ENCODE assay signal across 11 cellular contexts in the genomic region with DNA sequence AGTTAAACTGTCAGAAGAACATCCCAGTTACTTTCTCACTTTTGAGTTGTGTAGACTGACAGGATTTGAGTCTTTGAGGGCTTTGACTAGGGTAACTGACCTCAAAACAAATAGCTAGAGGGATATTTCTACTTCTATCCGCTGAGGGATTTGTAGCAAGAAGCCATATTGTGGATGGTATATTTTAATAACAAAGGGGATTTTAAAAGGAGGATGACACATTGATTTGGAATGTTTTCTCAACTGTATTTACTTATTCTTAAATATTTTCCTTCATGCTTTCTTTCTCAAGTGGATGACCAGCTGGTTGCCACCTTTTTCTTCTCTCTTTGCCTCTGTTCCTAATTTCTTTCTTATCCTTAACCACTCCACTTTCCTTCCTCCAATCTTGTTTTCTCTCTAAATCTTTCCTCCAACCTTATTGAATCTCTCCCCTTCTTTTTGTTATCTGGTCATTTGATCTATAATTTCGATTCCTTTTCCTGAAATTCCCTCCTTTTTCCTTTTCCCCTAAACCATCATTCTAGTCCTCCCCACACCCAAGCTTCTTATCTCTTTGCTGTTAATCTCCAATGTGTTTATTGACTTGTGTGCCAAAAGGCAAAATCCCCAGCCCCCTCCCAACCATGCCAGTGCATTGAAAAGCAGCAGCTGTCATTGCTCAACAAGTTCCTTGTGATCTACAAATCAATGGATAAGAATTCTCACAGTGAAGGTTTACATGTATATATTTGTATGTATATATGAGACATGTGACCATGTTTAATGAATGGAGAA.
A peak's percentile ranks its signal among the peaks of the same experiment; 100 is the strongest.
DNase-seq lines count a peak whose midpoint lies in the region; ATAC-seq lines count a peak whose summit lies in the region.
"Had no signal": no experiment of that assay in that cellular context is flagged by ENCODE, and none has a peak within 500 bp of the region (broad histone marks: within the 10 kb centered on the region; RNA-seq: fewer than 3 reads in every experiment).

No MANE protein-coding gene starts in this region.

- H3K4me1 ChIP-seq in GM23248 (ENCODE audit: insufficient read depth): peaks cover 32% of the 10 kb centered on the region
- H3K4me1 ChIP-seq in SJSA1 (replicated peaks): peaks cover 53% of the 10 kb centered on the region
- H3K4me1 ChIP-seq in rectal smooth muscle tissue (ENCODE audit: control insufficient read depth, insufficient read depth, low read length): peaks cover 28% of the 10 kb centered on the region
- H3K4me1 ChIP-seq: prostate gland had no signal

- H3K9me3 ChIP-seq in GM23248 (ENCODE audit: low read depth) (no peaks in the 10 kb centered on the region), SJSA1 (replicated peaks) (no peaks in the 10 kb centered on the region)
- H3K9me3 ChIP-seq: Caco-2, prostate gland had no signal

- H2AFZ ChIP-seq in GM23248: no peak overlapping the region

- WGBS in GM23248 (ENCODE audit: low coverage in 1 of 2, low lambda C conversion rate in 2 of 2, missing lambda C conversion rate in 2 of 2), 2 experiments: 95 to 100% methylated on average over 2 of the region's 2 CpGs

- in situ Hi-C loops in GM23248 (cut with MboI): no loop called here

- no peaks in the 10 kb centered on the region for H3K9me2 ChIP-seq in GM23248 (ENCODE audit: insufficient read depth)

- ATAC-seq in HG02588 (IDR thresholded peaks at IDR 0.05; ENCODE audit: unreplicated experiment): no peak

- H3K79me2 ChIP-seq in GM23248 (ENCODE audit: insufficient read depth): no peaks in the 10 kb centered on the region

- H3K27me3 ChIP-seq in GM23248 (replicated peaks; ENCODE audit: insufficient read depth) (no peaks in the 10 kb centered on the region), SJSA1 (replicated peaks) (no peaks in the 10 kb centered on the region), rectal smooth muscle tissue (ENCODE audit: control insufficient read depth, insufficient read depth, low read length) (no peaks in the 10 kb centered on the region)

- peak overlapping the region; percentile 53 for H3K4me2 ChIP-seq in GM23248 (ENCODE audit: unreplicated experiment)

- no peaks in the 10 kb centered on the region for H4K20me1 ChIP-seq in GM23248 (ENCODE audit: insufficient read depth)

- H3K4me3 ChIP-seq in GM23248 (0 out of 2 replicates have a peak overlapping the region, but pooled peaks have one; percentile 6), SJSA1 (no peak overlapping the region), rectal smooth muscle tissue (ENCODE audit: low read length) (no peak overlapping the region)
- H3K4me3 ChIP-seq: prostate gland had no signal

- DNase-seq in GM23248 (peak; percentile 39), SJSA1 (ENCODE audit: low read depth in 1 of 2, low spot score in 2 of 2) (peak in 1 of 2 experiments; percentile 78), fibroblast of peridontal ligament (ENCODE audit: extremely low read depth) (peak; percentile 70), NCI-H146 (lab: John Stamatoyannopoulos, UW) (no peak), NCI-H526 treated with DMSO at 0.1 percent for 48 hours (lab: John Stamatoyannopoulos, UW) (no peak), ecto neural progenitor cell (ENCODE audit: low spot score) (no peak)
- DNase-seq: NCI-H748 treated with DMSO at 0.1 percent for 48 hours had no signal

- peak overlapping the region; percentile 66; the same call in 1 of the 2 replicates for H3K9ac ChIP-seq in GM23248
- H3K9ac ChIP-seq in rectal smooth muscle tissue (ENCODE audit: low read length): no peak overlapping the region

- H3K36me3 ChIP-seq in GM23248 (ENCODE audit: low read depth) (no peaks in the 10 kb centered on the region), SJSA1 (no peaks in the 10 kb centered on the region), rectal smooth muscle tissue (ENCODE audit: control insufficient read depth, insufficient read depth, low read length) (no peaks in the 10 kb centered on the region)
- H3K36me3 ChIP-seq: prostate gland had no signal

- H3K27ac ChIP-seq in GM23248 (peak overlapping the region; percentile 91), SJSA1 (peak overlapping the region; percentile 88), rectal smooth muscle tissue (ENCODE audit: low read depth, low read length) (peak overlapping the region; percentile 78)

- peaks cover 19% of the 10 kb centered on the region for H3F3A ChIP-seq in GM23248 (ENCODE audit: insufficient read depth)

Comparison
In these comparisons a context has a peak if more than half of its experiments do, and no peak if none do; other contexts are left out.
1. DNase-seq: peak in GM23248 (single experiment) and fibroblast of peridontal ligament (single experiment); none in NCI-H146 (single experiment), NCI-H526 treated with DMSO at 0.1 percent for 48 hours (single experiment) and ecto neural progenitor cell (single experiment).
2. Peak in every context shown above with its lines, with median percentiles within 50 percentile points of each other: H3K27ac ChIP-seq.